In the genomic region with DNA sequence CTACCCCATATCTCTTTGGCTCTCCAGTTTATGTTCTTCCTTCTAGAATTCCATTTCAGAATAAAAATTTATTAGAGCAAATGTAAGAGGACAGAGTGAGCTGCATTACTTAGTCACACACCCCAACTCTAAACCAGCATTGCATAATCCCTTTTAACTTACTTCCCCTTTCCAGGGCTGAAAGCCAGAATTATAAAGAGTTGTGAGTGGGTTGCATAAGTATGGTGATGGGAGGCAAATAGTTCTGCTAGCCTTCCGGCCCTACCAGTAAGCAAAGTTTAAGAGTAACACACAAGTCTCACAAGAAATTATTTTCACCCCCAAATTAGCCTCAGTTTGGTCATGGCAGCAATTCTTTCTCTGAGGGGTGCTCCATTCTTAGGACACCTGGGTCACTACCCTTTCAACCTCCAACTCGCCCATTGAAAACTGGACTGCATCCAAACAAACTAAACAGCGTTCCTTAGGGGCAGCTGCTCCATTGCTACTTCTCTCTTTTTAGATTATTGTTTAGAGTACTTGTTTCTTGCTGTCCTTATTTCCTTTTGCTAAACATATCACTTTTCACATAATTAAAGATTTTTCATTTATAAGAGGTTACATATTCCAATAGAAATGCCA, we compare ENCODE assay signal across 9 cellular contexts. TPM values are rescaled to one million over a fixed set of nuclear protein-coding genes. Genes with fewer than 3 reads are reported as not detected.
DNase-seq lines count a peak whose midpoint lies in the region; ATAC-seq, FAIRE-seq and TF ChIP-seq lines count a peak whose summit lies in the region.
"Had no signal": no experiment of that assay in that cellular context is flagged by ENCODE, and none has a peak within 500 bp of the region (broad histone marks: within the 10 kb centered on the region; RNA-seq: fewer than 3 reads in every experiment).

No MANE protein-coding gene starts in this region.

- H3K9ac ChIP-seq in Karpas-422 (ENCODE audit: low read length) = no peak overlapping the region

- in situ Hi-C loops in astrocyte of the spinal cord (cut with HindIII; ENCODE audit: low sequenced_read_pairs) = no loop called here

- no peak overlapping the region for H2AFZ ChIP-seq in Karpas-422 (ENCODE audit: low read length)

- H3K4me3 Mint-ChIP-seq in naive thymus-derived CD8-positive, alpha-beta T cell = no peak overlapping the region

- H3K4me3 ChIP-seq in Karpas-422 (ENCODE audit: low read length) = no peak overlapping the region
- no peak overlapping the region for H3K4me3 ChIP-seq in astrocyte of the spinal cord (ENCODE audit: low read depth, low read length)

- POLR2A ChIA-PET in naive thymus-derived CD8-positive, alpha-beta T cell (lab: Charles Lee) = no interaction called here

- H3K27ac ChIP-seq in Karpas-422 (ENCODE audit: low read length) = no peak overlapping the region

- no peaks in the 10 kb centered on the region for H3K79me2 ChIP-seq in Karpas-422 (ENCODE audit: low read length)

- no peaks in the 10 kb centered on the region for H3K36me3 Mint-ChIP-seq in naive thymus-derived CD8-positive, alpha-beta T cell

- H3K36me3 ChIP-seq in Karpas-422 (ENCODE audit: insufficient read depth, low read length) = no peaks in the 10 kb centered on the region

- FAIRE-seq in GM19239 (lab: Jason Lieb, UNC) = no peak

- no peaks in the 10 kb centered on the region for H3K9me3 ChIP-seq in Karpas-422 (ENCODE audit: low read length)

- H3K27ac Mint-ChIP-seq in naive thymus-derived CD8-positive, alpha-beta T cell = no peak overlapping the region

- H3K4me1 ChIP-seq in Karpas-422 (ENCODE audit: low read length) = no peaks in the 10 kb centered on the region

- peak; percentile 60 for ATAC-seq in left lobe of liver
- ATAC-seq in HG02623 (IDR thresholded peaks at IDR 0.05; ENCODE audit: unreplicated experiment) = no peak
- ATAC-seq in naive thymus-derived CD8-positive, alpha-beta T cell = no peak

- H4K20me1 ChIP-seq in Karpas-422 (ENCODE audit: insufficient read depth, low read depth, low read length) = no peaks in the 10 kb centered on the region

- H3K9me3 Mint-ChIP-seq in naive thymus-derived CD8-positive, alpha-beta T cell = no peaks in the 10 kb centered on the region

- no peak for TF ChIP-seq CTCF in astrocyte of the spinal cord (IDR thresholded peaks at IDR 0.05; ENCODE audit: low read depth, low read length)

- H3K27me3 Mint-ChIP-seq in naive thymus-derived CD8-positive, alpha-beta T cell = peaks cover 0 to 6% (median 3%) of the 10 kb centered on the region in 5 donors

- no peaks in the 10 kb centered on the region for H3K27me3 ChIP-seq in Karpas-422 (ENCODE audit: low read length)

- no peaks in the 10 kb centered on the region for H3K4me1 Mint-ChIP-seq in naive thymus-derived CD8-positive, alpha-beta T cell

- H3K4me2 ChIP-seq in Karpas-422 (ENCODE audit: low read depth, low read length, poor library complexity, severe bottlenecking) = no peak overlapping the region

- no peaks in the 10 kb centered on the region for H3K9me2 ChIP-seq in Karpas-422 (replicated peaks; ENCODE audit: insufficient read depth, low read length)

- peak; percentile 58 for DNase-seq in Karpas-422
- peak; percentile 64 for DNase-seq in astrocyte of the spinal cord (ENCODE audit: low read depth, low spot score)
- DNase-seq in left lobe of liver (ENCODE audit: low spot score) = no peak
- peak; percentile 45 for DNase-seq in superior temporal gyrus (ENCODE audit: extremely low spot score)
- no peak for DNase-seq in GM19239 (ENCODE audit: insufficient read length, low spot score)
- no peak for DNase-seq in naive thymus-derived CD8-positive, alpha-beta T cell
- no peak for DNase-seq in stimulated activated CD4-positive, alpha-beta T cell treated with anti-CD3 and anti-CD28 coated beads, Interleukin-15, amount 100 ng/mL, for 24 hours

RNA-seq across cellular contexts. Expression of a gene that starts 1.6 kb away (rescaled TPM):
- 0.22 TPM in 1 of 2 replicates, not detected in the other for total RNA-seq in Karpas-422 (2014; rRNA removed; shearing (Covaris generic); ENCODE audit: low replicate concordance)
- 0.13 TPM for total RNA-seq in left lobe of liver
- total RNA-seq in naive thymus-derived CD8-positive, alpha-beta T cell = under 1 TPM; 0.63 to 0.75 TPM
- polyA plus RNA-seq in naive thymus-derived CD8-positive, alpha-beta T cell = under 1 TPM in 1 of 3 donors, not detected in 2; 0.24 TPM
- total RNA-seq: dermis microvascular lymphatic vessel endothelial cell had no signal

Comparison
In these comparisons a context has a peak if more than half of its experiments do, and no peak if none do; other contexts are left out.
1. DNase-seq: peak in Karpas-422 (single experiment), astrocyte of the spinal cord (single experiment) and superior temporal gyrus (single experiment); none in left lobe of liver (single experiment), GM19239 (single experiment), naive thymus-derived CD8-positive, alpha-beta T cell (0 of 10) and stimulated activated CD4-positive, alpha-beta T cell treated with anti-CD3 and anti-CD28 coated beads, Interleukin-15, amount 100 ng/mL, for 24 hours (single experiment).